ENCODE assay signal across 11 cellular contexts in the genomic region with DNA sequence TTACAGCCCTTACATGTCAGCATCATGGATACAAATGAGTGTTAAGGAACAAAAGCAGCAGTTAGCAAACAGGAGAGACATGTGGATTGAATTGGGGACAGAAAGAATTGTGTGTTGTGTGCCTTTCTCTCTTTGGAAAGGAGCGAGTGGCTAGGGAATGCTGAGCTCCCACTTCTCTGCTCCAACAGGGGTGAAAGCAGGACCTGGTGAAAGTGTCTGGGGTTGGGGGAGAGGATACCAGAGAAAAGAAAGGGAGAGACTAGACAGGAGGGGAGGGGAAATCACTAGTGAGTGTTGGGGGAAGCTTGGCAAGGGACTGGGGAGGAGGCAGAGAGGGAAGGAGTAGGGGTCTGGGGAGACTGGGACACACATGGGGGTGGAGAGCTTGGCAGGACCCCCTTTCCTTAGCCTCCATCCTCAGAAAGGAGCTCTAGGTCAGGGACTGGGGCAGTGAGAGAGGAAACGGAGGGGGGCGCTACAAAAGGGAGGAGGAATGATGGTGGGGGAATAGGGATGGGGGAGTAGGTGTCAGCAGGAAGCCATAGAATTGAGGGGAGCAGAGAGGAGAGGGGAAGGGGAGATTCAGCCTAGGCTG. TPM values are rescaled to one million over a fixed set of nuclear protein-coding genes. Genes with fewer than 3 reads are reported as not detected.
A peak's percentile ranks its signal among the peaks of the same experiment; 100 is the strongest.
DNase-seq lines count a peak whose midpoint lies in the region; ATAC-seq and TF ChIP-seq lines count a peak whose summit lies in the region.
"Had no signal": no experiment of that assay in that cellular context is flagged by ENCODE, and none has a peak within 500 bp of the region (broad histone marks: within the 10 kb centered on the region; RNA-seq: fewer than 3 reads in every experiment).

No MANE protein-coding gene starts in this region.

- H3K4me3 ChIP-seq in HUES64 (ENCODE audit: low read length): peak overlapping the region; percentile 95
- H3K4me3 ChIP-seq in choroid plexus epithelial cell (ENCODE audit: low read depth, low read length): peak overlapping the region; percentile 87
- peak overlapping the region; percentile 94 for H3K4me3 ChIP-seq in mesodermal cell (ENCODE audit: extremely low read depth, insufficient read depth, low read length, poor library complexity, severe bottlenecking)
- peak overlapping the region in 1 of 3 donors; percentile 66 for H3K4me3 ChIP-seq in thyroid gland (replicated peaks in 1 of 3)

- peak overlapping the region in 1 of 10 donors; percentile 36 for H3K27ac Mint-ChIP-seq in naive thymus-derived CD8-positive, alpha-beta T cell

- peaks cover 6 to 21% (median 15%) of the 10 kb centered on the region in 4 donors for H3K4me1 Mint-ChIP-seq in naive thymus-derived CD8-positive, alpha-beta T cell

- peak overlapping the region in 2 of 10 donors; percentile 7 to 8 for H3K4me3 Mint-ChIP-seq in naive thymus-derived CD8-positive, alpha-beta T cell

- POLR2A ChIA-PET in naive thymus-derived CD8-positive, alpha-beta T cell (lab: Charles Lee): interaction anchor here (0.6 kb wide), 1 partner anchor 14 kb away, joined by 4 read pairs; no protein-coding TSS in a partner anchor

- DNase-seq in choroid plexus epithelial cell (ENCODE audit: low read depth): no peak
- no peak for DNase-seq in thyroid gland
- DNase-seq in SIG-M5 treated with dmso at 0.1 percent for 504 hours (lab: John Stamatoyannopoulos, UW; ENCODE audit: unreplicated experiment): no peak
- no peak for DNase-seq in naive thymus-derived CD8-positive, alpha-beta T cell
- DNase-seq in GDM1 (lab: John Stamatoyannopoulos, UW): no peak
- DNase-seq in NCI-H748 treated with DMSO at 0.1 percent for 48 hours (lab: John Stamatoyannopoulos, UW): no peak
- DNase-seq: DMS79 treated with DMSO at 0.1 percent for 48 hours, NCI-H82 had no signal

- no peaks in the 10 kb centered on the region for H3K36me3 Mint-ChIP-seq in naive thymus-derived CD8-positive, alpha-beta T cell

- no peaks in the 10 kb centered on the region for H3K9me3 Mint-ChIP-seq in naive thymus-derived CD8-positive, alpha-beta T cell

- H3K27me3 ChIP-seq in HUES64 (ENCODE audit: insufficient read depth, low read length): no peaks in the 10 kb centered on the region
- H3K27me3 ChIP-seq in thyroid gland: no peaks in the 10 kb centered on the region

- no peak overlapping the region for H3K27ac ChIP-seq in HUES64 (ENCODE audit: low read depth, low read length)
- H3K27ac ChIP-seq in mesodermal cell (ENCODE audit: low read depth, low read length, severe bottlenecking): peak overlapping the region; percentile 16
- peak overlapping the region; percentile 74 to 89 (median 82) for H3K27ac ChIP-seq in thyroid gland

- H3K9me3 ChIP-seq in HUES64 (ENCODE audit: insufficient read depth, low read depth, low read length) (no peaks in the 10 kb centered on the region), mesodermal cell (ENCODE audit: control insufficient read depth, low read length) (no peaks in the 10 kb centered on the region), thyroid gland (no peaks in the 10 kb centered on the region)

- ATAC-seq in naive thymus-derived CD8-positive, alpha-beta T cell: no peak

- whole genome bisulfite sequencing in HUES64: 48% methylated on average over 3 of the region's 3 CpGs
- WGBS in mesodermal cell (ENCODE audit: insufficient coverage in 2 of 2), 2 experiments: 46 to 74% methylated on average over 2 of the region's 3 CpGs
- 67 to 76% methylated on average over 3 of the region's 3 CpGs for WGBS in thyroid gland, 2 donors

- H3K9ac ChIP-seq in HUES64 (ENCODE audit: low read depth, low read length): 0 out of 2 replicates have a peak overlapping the region, but pooled peaks have one; percentile 6

- TF ChIP-seq CTCF in choroid plexus epithelial cell (conservative IDR thresholded peaks at IDR 0.05; ENCODE audit: low read depth, low read length) (peak; percentile 29), thyroid gland (IDR thresholded peaks at IDR 0.05) (no peak)

- H3K4me1 ChIP-seq in HUES64 (ENCODE audit: insufficient read depth, low read length): peaks cover 42% of the 10 kb centered on the region
- H3K4me1 ChIP-seq in mesodermal cell (ENCODE audit: control insufficient read depth, insufficient read depth, low read length, poor library complexity, severe bottlenecking): peaks cover 54% of the 10 kb centered on the region
- H3K4me1 ChIP-seq in thyroid gland: peaks cover 21 to 41% of the 10 kb centered on the region in 2 donors

- no peak for TF ChIP-seq POLR2A in thyroid gland (IDR thresholded peaks at IDR 0.05)

- H3K36me3 ChIP-seq in HUES64 (ENCODE audit: insufficient read depth, low read length) (peaks cover 4% of the 10 kb centered on the region; the same call in 1 of the 2 replicates), mesodermal cell (ENCODE audit: control insufficient read depth, insufficient read depth, low read length) (peaks cover 27% of the 10 kb centered on the region), thyroid gland (no peaks in the 10 kb centered on the region)

- intact Hi-C loops in thyroid gland (cut with DNase I): no loop called here

- peaks cover 27 to 46% (median 38%) of the 10 kb centered on the region in 5 donors for H3K27me3 Mint-ChIP-seq in naive thymus-derived CD8-positive, alpha-beta T cell

RNA-seq across cellular contexts. Expression of a gene that starts 2.2 kb away (rescaled TPM):
- polyA plus RNA-seq in HUES64 (2013, experiment 1 of 2): 26.1 TPM
- polyA plus RNA-seq in HUES64 (2013, experiment 2 of 2): 30.6 TPM
- polyA plus RNA-seq in mesodermal cell (2013, experiment 1 of 2): 72.5 TPM
- 57.5 TPM for polyA plus RNA-seq in mesodermal cell (2013, experiment 2 of 2)
- 10 to 100 TPM; 22.7 to 27.5 (median 24.1) TPM for total RNA-seq in thyroid gland
- total RNA-seq in naive thymus-derived CD8-positive, alpha-beta T cell: not detected
- polyA plus RNA-seq in naive thymus-derived CD8-positive, alpha-beta T cell: not detected
- total RNA-seq: T-helper 2 cell treated with Interferon-gamma antibody and Interleukin-4, amounts not matched to agents 100 ng/mL and 5 ng/mL, for 36 hours had no signal

Comparison
In these comparisons a context has a peak if more than half of its experiments do, and no peak if none do; other contexts are left out.
1. RNA of a gene that starts 2.2 kb away (total RNA-seq): 22.7 to 27.5 TPM in thyroid gland; not detected in naive thymus-derived CD8-positive, alpha-beta T cell; every median in the first group is over 10 times any median in the second.